In the genomic region with DNA sequence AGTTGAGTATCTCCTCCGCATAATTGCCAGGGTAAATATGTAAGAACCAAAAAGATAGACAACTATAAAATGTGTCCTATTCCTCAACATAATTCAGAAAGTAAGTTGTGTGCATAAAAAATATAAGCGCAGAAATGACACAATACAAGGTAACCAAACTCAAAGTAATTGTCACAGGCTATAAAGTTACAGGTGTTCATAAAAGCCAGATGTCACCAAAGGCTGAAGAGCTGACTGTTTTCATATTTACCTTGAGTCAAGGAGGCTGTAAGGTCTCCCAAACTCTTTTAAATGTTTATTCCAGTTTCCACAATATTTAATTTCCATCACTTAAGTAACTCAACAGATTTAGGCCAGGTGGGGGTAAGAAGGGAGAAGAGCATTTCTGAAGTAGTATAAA, we compare ENCODE assay signal across 14 cellular contexts.
DNase-seq lines count a peak whose midpoint lies in the region; TF ChIP-seq lines count a peak whose summit lies in the region.
"Had no signal": no experiment of that assay in that cellular context is flagged by ENCODE, and none has a peak within 500 bp of the region (broad histone marks: within the 10 kb centered on the region; RNA-seq: fewer than 3 reads in every experiment).

No MANE protein-coding gene starts in this region.

- no peak overlapping the region for H3K27ac ChIP-seq in SJCRH30
- no peak overlapping the region for H3K27ac ChIP-seq in brain microvascular endothelial cell
- H3K27ac ChIP-seq: BLaER1 treated with 17β-estradiol and CSF1 and Interleukin-3, amounts not matched to agents 10 nM and 100 nM had no signal

- no peaks in the 10 kb centered on the region for H3K36me3 ChIP-seq in SJCRH30
- no peaks in the 10 kb centered on the region for H3K36me3 ChIP-seq in brain microvascular endothelial cell (replicated peaks)
- H3K36me3 ChIP-seq: BLaER1 treated with 17β-estradiol and CSF1 and Interleukin-3, amounts not matched to agents 10 nM and 100 nM had no signal

- H3K27me3 Mint-ChIP-seq in nephron (ENCODE audit: low read depth): no peaks in the 10 kb centered on the region

- H3K4me1 Mint-ChIP-seq in nephron: peaks cover 34% of the 10 kb centered on the region
- H3K4me1 Mint-ChIP-seq: CD4-positive, CD25-positive, alpha-beta regulatory T cell had no signal

- peak; percentile 23 for DNase-seq in NCI-H2107 treated with DMSO at 0.1 percent for 48 hours (lab: John Stamatoyannopoulos, UW; ENCODE audit: unreplicated experiment)
- DNase-seq in NCI-H2107 (lab: John Stamatoyannopoulos, UW): no peak
- DNase-seq in DMS53 treated with DMSO at 0.1 percent for 48 hours (lab: John Stamatoyannopoulos, UW; ENCODE audit: unreplicated experiment): peak; percentile 43
- DNase-seq in NCI-H2171 (lab: John Stamatoyannopoulos, UW): peak; percentile 56
- no peak for DNase-seq in SJCRH30
- DNase-seq in brain microvascular endothelial cell: no peak
- DNase-seq: ACHN; CD4-positive, CD25-positive, alpha-beta regulatory T cell; DND-41; GDM1; H7 had no signal

- H3K27me3 ChIP-seq in SJCRH30 (no peaks in the 10 kb centered on the region), brain microvascular endothelial cell (replicated peaks) (no peaks in the 10 kb centered on the region)
- H3K27me3 ChIP-seq: BLaER1 treated with 17β-estradiol and CSF1 and Interleukin-3, amounts not matched to agents 10 nM and 100 nM had no signal

- H3K9me3 ChIP-seq in SJCRH30 (replicated peaks): no peaks in the 10 kb centered on the region
- H3K9me3 ChIP-seq: BLaER1 treated with 17β-estradiol and CSF1 and Interleukin-3, amounts not matched to agents 10 nM and 100 nM had no signal

- no peak for TF ChIP-seq CTCF in nephron (IDR thresholded peaks at IDR 0.05; ENCODE audit: unreplicated experiment in 3 of 3)
- TF ChIP-seq CTCF in brain microvascular endothelial cell (IDR thresholded peaks at IDR 0.05; ENCODE audit: low read depth, low read length, missing control alignments): no peak

- no peaks in the 10 kb centered on the region for H3K36me3 Mint-ChIP-seq in nephron (ENCODE audit: low read depth)
- H3K36me3 Mint-ChIP-seq: CD4-positive, CD25-positive, alpha-beta regulatory T cell had no signal

- in situ Hi-C loops in brain microvascular endothelial cell (cut with HindIII; ENCODE audit: low pct_ligation_motif_present, low sequenced_read_pairs): no loop called here

- H3K4me3 Mint-ChIP-seq in nephron: peak overlapping the region in 1 of 3 experiments; percentile 12
- H3K4me3 Mint-ChIP-seq: CD4-positive, CD25-positive, alpha-beta regulatory T cell; GM23338 had no signal

- H3K9me3 Mint-ChIP-seq in nephron: no peaks in the 10 kb centered on the region
- H3K9me3 Mint-ChIP-seq: GM23338 had no signal

- H3K4me1 ChIP-seq in SJCRH30: peaks cover 13% of the 10 kb centered on the region

- peak overlapping the region; percentile 76 to 92 (median 88) for H3K27ac Mint-ChIP-seq in nephron
- H3K27ac Mint-ChIP-seq: CD4-positive, CD25-positive, alpha-beta regulatory T cell; GM23338 had no signal

- no peak overlapping the region for H3K4me3 ChIP-seq in SJCRH30
- H3K4me3 ChIP-seq in brain microvascular endothelial cell (ENCODE audit: low read depth, low read length): no peak overlapping the region
- H3K4me3 ChIP-seq: BLaER1 treated with 17β-estradiol and CSF1 and Interleukin-3, amounts not matched to agents 10 nM and 100 nM; GM23338 had no signal

Comparison
In these comparisons a context has a peak if more than half of its experiments do, and no peak if none do; other contexts are left out.
1. DNase-seq: peak in NCI-H2107 treated with DMSO at 0.1 percent for 48 hours (single experiment), DMS53 treated with DMSO at 0.1 percent for 48 hours (single experiment) and NCI-H2171 (single experiment); none in NCI-H2107 (single experiment), SJCRH30 (0 of 2) and brain microvascular endothelial cell (single experiment).